ENCODE assay signal across 20 cellular contexts in the genomic region with DNA sequence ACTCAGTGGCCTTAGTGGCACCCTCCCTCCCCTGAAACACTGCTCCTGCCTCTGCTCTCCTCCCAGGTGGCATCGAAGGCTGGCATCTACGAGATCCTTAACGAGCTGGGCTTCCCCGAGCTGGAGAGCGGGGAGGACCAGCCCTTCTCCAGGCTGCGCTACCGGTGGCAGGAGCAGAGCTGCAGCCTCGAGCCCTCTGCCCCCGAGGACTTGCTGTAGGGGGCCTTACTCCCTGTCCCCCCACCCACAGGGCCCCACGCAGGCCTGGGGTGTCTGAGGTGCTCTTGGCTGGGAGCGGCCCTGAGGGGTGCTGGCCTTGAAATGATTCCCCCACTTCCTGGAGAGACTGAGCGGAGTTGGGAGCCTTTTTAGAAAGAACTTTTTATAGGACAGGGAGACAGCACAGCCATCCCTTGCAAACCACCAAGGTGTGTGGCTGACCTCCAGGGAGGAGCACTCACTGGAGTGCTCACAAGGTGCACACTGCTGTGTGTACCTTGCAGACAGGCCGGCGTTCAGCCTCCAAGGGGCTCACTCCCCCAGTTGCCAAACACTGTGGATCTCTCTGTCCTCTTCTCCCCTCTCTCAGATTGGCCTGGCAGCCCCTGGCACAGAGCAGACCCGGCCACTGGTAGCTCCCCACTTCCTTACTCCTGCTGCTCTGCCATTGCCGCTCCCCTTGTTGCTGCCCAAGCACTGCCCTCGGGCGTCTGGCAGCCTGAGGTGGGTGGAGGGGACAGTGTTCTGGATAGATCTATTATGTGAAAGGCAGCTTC. TPM values are rescaled to one million over a fixed set of nuclear protein-coding genes. Genes with fewer than 3 reads are reported as not detected.
DNase-seq lines count a peak whose midpoint lies in the region; ATAC-seq and TF ChIP-seq lines count a peak whose summit lies in the region.
"Had no signal": no experiment of that assay in that cellular context is flagged by ENCODE, and none has a peak within 500 bp of the region (broad histone marks: within the 10 kb centered on the region; RNA-seq: fewer than 3 reads in every experiment).

No MANE protein-coding gene starts in this region.

- peaks cover 40% of the 10 kb centered on the region for H3K4me1 Mint-ChIP-seq in activated naive CD8-positive, alpha-beta T cell treated with anti-CD3 and anti-CD28 coated beads, Interleukin-2, amount 10 ng/mL, durations not matched to agents 7 days and 5 days
- peaks cover 14% of the 10 kb centered on the region for H3K4me1 Mint-ChIP-seq in activated naive CD8-positive, alpha-beta T cell treated with anti-CD3 and anti-CD28 coated beads for 36 hours
- no peaks in the 10 kb centered on the region for H3K4me1 Mint-ChIP-seq in chondrocyte (ENCODE audit: low read depth)
- H3K4me1 Mint-ChIP-seq in neural crest cell = no peaks in the 10 kb centered on the region

- intact Hi-C loops in aorta (cut with DNase I) = no loop called here

- peak overlapping the region; percentile 78 for H3K27ac Mint-ChIP-seq in activated naive CD8-positive, alpha-beta T cell treated with anti-CD3 and anti-CD28 coated beads, Interleukin-2, amount 10 ng/mL, durations not matched to agents 7 days and 5 days
- H3K27ac Mint-ChIP-seq in activated naive CD8-positive, alpha-beta T cell treated with anti-CD3 and anti-CD28 coated beads for 36 hours = no peak overlapping the region
- H3K27ac Mint-ChIP-seq in chondrocyte (ENCODE audit: unreplicated experiment) (no peak overlapping the region), neural crest cell (ENCODE audit: unreplicated experiment) (peak overlapping the region; percentile 62)
- H3K27ac Mint-ChIP-seq: B cell had no signal

- DNase-seq in activated naive CD8-positive, alpha-beta T cell treated with anti-CD3 and anti-CD28 coated beads, Interleukin-2, amount 10 ng/mL, durations not matched to agents 7 days and 5 days = no peak
- no peak for DNase-seq in activated naive CD8-positive, alpha-beta T cell treated with anti-CD3 and anti-CD28 coated beads for 36 hours
- peak; percentile 81 for DNase-seq in chondrocyte (ENCODE audit: low spot score)
- DNase-seq in neural crest cell (ENCODE audit: low read depth, low spot score) = no peak
- peak; percentile 21 to 65 for DNase-seq in aorta
- DNase-seq in activated T-cell treated with anti-CD3 and anti-CD28 coated beads, Interleukin-2, amount 50 U/mL, for 48 hours = no peak
- DNase-seq: DND-41, GDM1, GM23248, Kasumi-1, NCI-H1930, NCI-H2171, NCI-H446 treated with DMSO at 0.1 percent for 48 hours, NCI-H774, Peyer's patch, SHP77 treated with DMSO at 0.1 percent for 48 hours had no signal

- no peaks in the 10 kb centered on the region for H3K27me3 Mint-ChIP-seq in activated naive CD8-positive, alpha-beta T cell treated with anti-CD3 and anti-CD28 coated beads, Interleukin-2, amount 10 ng/mL, durations not matched to agents 7 days and 5 days
- no peaks in the 10 kb centered on the region for H3K27me3 Mint-ChIP-seq in activated naive CD8-positive, alpha-beta T cell treated with anti-CD3 and anti-CD28 coated beads for 36 hours
- H3K27me3 Mint-ChIP-seq in chondrocyte (ENCODE audit: low read depth) (no peaks in the 10 kb centered on the region), neural crest cell (ENCODE audit: low read depth) (no peaks in the 10 kb centered on the region)
- H3K27me3 Mint-ChIP-seq: B cell had no signal

- H3K27me3 ChIP-seq in aorta (ENCODE audit: control insufficient read depth in 1 of 2, insufficient read depth in 2 of 2, low read length in 1 of 2) = no peaks in the 10 kb centered on the region
- H3K27me3 ChIP-seq: Peyer's patch had no signal

- no peaks in the 10 kb centered on the region for H3K36me3 Mint-ChIP-seq in activated naive CD8-positive, alpha-beta T cell treated with anti-CD3 and anti-CD28 coated beads, Interleukin-2, amount 10 ng/mL, durations not matched to agents 7 days and 5 days
- no peaks in the 10 kb centered on the region for H3K36me3 Mint-ChIP-seq in activated naive CD8-positive, alpha-beta T cell treated with anti-CD3 and anti-CD28 coated beads for 36 hours
- H3K36me3 Mint-ChIP-seq in chondrocyte (ENCODE audit: low read depth) (no peaks in the 10 kb centered on the region), neural crest cell (ENCODE audit: low read depth) (no peaks in the 10 kb centered on the region)
- H3K36me3 Mint-ChIP-seq: CD8-positive, alpha-beta memory T cell had no signal

- TF ChIP-seq CTCF in chondrocyte (IDR thresholded peaks at IDR 0.05) = no peak
- TF ChIP-seq CTCF in neural crest cell (conservative IDR thresholded peaks at IDR 0.05) = no peak

- no peak overlapping the region for H3K4me3 Mint-ChIP-seq in activated naive CD8-positive, alpha-beta T cell treated with anti-CD3 and anti-CD28 coated beads, Interleukin-2, amount 10 ng/mL, durations not matched to agents 7 days and 5 days
- no peak overlapping the region for H3K4me3 Mint-ChIP-seq in activated naive CD8-positive, alpha-beta T cell treated with anti-CD3 and anti-CD28 coated beads for 36 hours
- H3K4me3 Mint-ChIP-seq in chondrocyte (ENCODE audit: unreplicated experiment) (no peak overlapping the region), neural crest cell (no peak overlapping the region)
- H3K4me3 Mint-ChIP-seq: B cell; CD8-positive, alpha-beta memory T cell had no signal

- no peak for ATAC-seq in activated naive CD8-positive, alpha-beta T cell treated with anti-CD3 and anti-CD28 coated beads, Interleukin-2, amount 10 ng/mL, durations not matched to agents 7 days and 5 days (ENCODE audit: low read depth)
- ATAC-seq in aorta (ENCODE audit: low FRiP score) = no peak
- ATAC-seq in HG03378 (IDR thresholded peaks at IDR 0.05; ENCODE audit: unreplicated experiment) = no peak
- ATAC-seq in HG02970 (IDR thresholded peaks at IDR 0.05; ENCODE audit: low FRiP score, unreplicated experiment) = no peak

- no peaks in the 10 kb centered on the region for H3K9me3 ChIP-seq in aorta (ENCODE audit: control insufficient read depth, low read length)
- H3K9me3 ChIP-seq: Peyer's patch had no signal

- H3K9me3 Mint-ChIP-seq in activated naive CD8-positive, alpha-beta T cell treated with anti-CD3 and anti-CD28 coated beads, Interleukin-2, amount 10 ng/mL, durations not matched to agents 7 days and 5 days = no peaks in the 10 kb centered on the region
- H3K9me3 Mint-ChIP-seq in activated naive CD8-positive, alpha-beta T cell treated with anti-CD3 and anti-CD28 coated beads for 36 hours = no peaks in the 10 kb centered on the region
- no peaks in the 10 kb centered on the region for H3K9me3 Mint-ChIP-seq in chondrocyte (ENCODE audit: low read depth)
- no peaks in the 10 kb centered on the region for H3K9me3 Mint-ChIP-seq in neural crest cell
- H3K9me3 Mint-ChIP-seq: CD8-positive, alpha-beta memory T cell had no signal

- no peak overlapping the region for H3K4me3 ChIP-seq in aorta (ENCODE audit: low read length in 2 of 2)
- H3K4me3 ChIP-seq: GM23248, Peyer's patch had no signal

- H3K27ac ChIP-seq in aorta (ENCODE audit: low read depth in 1 of 2, low read length in 2 of 2) = no peak overlapping the region
- H3K27ac ChIP-seq: GM23248, Peyer's patch had no signal

- POLR2A ChIA-PET in activated naive CD8-positive, alpha-beta T cell treated with anti-CD3 and anti-CD28 coated beads, Interleukin-2, amount 10 ng/mL, durations not matched to agents 7 days and 5 days (lab: Charles Lee) = no interaction called here

- H3K36me3 ChIP-seq in aorta (ENCODE audit: control insufficient read depth in 1 of 2, insufficient read depth in 2 of 2, low read length in 1 of 2) = no peaks in the 10 kb centered on the region

- WGBS in aorta, 2 donors = 90 to 92% methylated on average over 18 of the region's 18 CpGs

- H3K4me1 ChIP-seq in aorta (ENCODE audit: control insufficient read depth in 1 of 2, insufficient read depth in 2 of 2, low read length in 2 of 2) = no peaks in the 10 kb centered on the region

RNA-seq across cellular contexts. Expression of a gene that starts 35.8 kb away (rescaled TPM):
- total RNA-seq in activated naive CD8-positive, alpha-beta T cell treated with anti-CD3 and anti-CD28 coated beads, Interleukin-2, amount 10 ng/mL, durations not matched to agents 7 days and 5 days = 100 to 1,000 TPM; 165 to 170 TPM
- total RNA-seq in activated naive CD8-positive, alpha-beta T cell treated with anti-CD3 and anti-CD28 coated beads for 36 hours = 10 to 100 TPM; 44.7 to 46.9 TPM
- total RNA-seq in chondrocyte = not detected in 3 replicates
- not detected in 2 replicates for total RNA-seq in neural crest cell
- total RNA-seq in aorta = 1 to 10 TPM; 3.2 to 6.1 TPM
- 1 to 10 TPM; 1.3 to 6.1 TPM for polyA plus RNA-seq in aorta
- total RNA-seq: GM23248 had no signal
- polyA plus RNA-seq: GM23248 had no signal

Comparison
In these comparisons a context has a peak if more than half of its experiments do, and no peak if none do; other contexts are left out.
1. H3K27ac Mint-ChIP-seq: peak in activated naive CD8-positive, alpha-beta T cell treated with anti-CD3 and anti-CD28 coated beads, Interleukin-2, amount 10 ng/mL, durations not matched to agents 7 days and 5 days (single experiment) and neural crest cell (single experiment); none in activated naive CD8-positive, alpha-beta T cell treated with anti-CD3 and anti-CD28 coated beads for 36 hours (single experiment) and chondrocyte (single experiment).
2. DNase-seq: peak in chondrocyte (single experiment) and aorta (2 of 2); none in activated naive CD8-positive, alpha-beta T cell treated with anti-CD3 and anti-CD28 coated beads, Interleukin-2, amount 10 ng/mL, durations not matched to agents 7 days and 5 days (single experiment), activated naive CD8-positive, alpha-beta T cell treated with anti-CD3 and anti-CD28 coated beads for 36 hours (single experiment), neural crest cell (single experiment) and activated T-cell treated with anti-CD3 and anti-CD28 coated beads, Interleukin-2, amount 50 U/mL, for 48 hours (0 of 2).
3. RNA of a gene that starts 35.8 kb away (total RNA-seq): 165 to 170 TPM in activated naive CD8-positive, alpha-beta T cell treated with anti-CD3 and anti-CD28 coated beads, Interleukin-2, amount 10 ng/mL, durations not matched to agents 7 days and 5 days and 44.7 to 46.9 TPM in activated naive CD8-positive, alpha-beta T cell treated with anti-CD3 and anti-CD28 coated beads for 36 hours; 3.2 to 6.1 TPM in aorta, not detected in chondrocyte and not detected in neural crest cell; every median in the first group is over 4 times any median in the second.